In genomic region chr19:46979103-46979769, GRCh38 we compare ENCODE assay signal across 2 cellular contexts.
TF ChIP-seq lines count a peak whose summit lies in the region.

No MANE protein-coding gene starts in this region.

TF ChIP-seq in HEK293, 187 proteins besides CTCF, POLR2A, EP300 and RAD21 (continued from another document):
- TF ChIP-seq ZNF701 (tag by site-specific recombination; IDR thresholded peaks at IDR 0.05) (no peak), ZNF600 (tag by site-specific recombination; IDR thresholded peaks at IDR 0.05) (0 out of 2 replicates have a peak, but pooled peaks have one; percentile 37), ZNF18 (tag by site-specific recombination; IDR thresholded peaks at IDR 0.05) (0 out of 2 replicates have a peak, but pooled peaks have one; percentile 15), ZNF692 (tag by site-specific recombination; IDR thresholded peaks at IDR 0.05) (no peak), ZNF777 (tag by site-specific recombination; IDR thresholded peaks at IDR 0.05; ENCODE audit: borderline replicate concordance) (no peak), ZBTB6 (tag by site-specific recombination; IDR thresholded peaks at IDR 0.05) (peak; percentile 40; the same call in 1 of the 2 replicates), ZNF280D (tag by site-specific recombination; IDR thresholded peaks at IDR 0.05) (no peak), GFI1B (tag by site-specific recombination; IDR thresholded peaks at IDR 0.05) (no peak), WT1 (tag by site-specific recombination; IDR thresholded peaks at IDR 0.05) (no peak), PRDM10 (tag by site-specific recombination; IDR thresholded peaks at IDR 0.05) (no peak), ZNF830 (tag by site-specific recombination; IDR thresholded peaks at IDR 0.05; ENCODE audit: low read depth) (no peak), ZNF155 (tag by site-specific recombination; IDR thresholded peaks at IDR 0.05) (no peak), ZNF423 (tag by site-specific recombination; IDR thresholded peaks at IDR 0.05) (no peak), KLF1 (tag by site-specific recombination; IDR thresholded peaks at IDR 0.05) (no peak), HOXC10 (CRISPR knock-in tag; IDR thresholded peaks at IDR 0.05) (no peak), ZNF416 (tag by site-specific recombination; IDR thresholded peaks at IDR 0.05) (no peak)

TF ChIP-seq in K562, 482 proteins besides CTCF, POLR2A, EP300 and RAD21 (continued from another document):
- TF ChIP-seq CTCFL (IDR thresholded peaks at IDR 0.05; ENCODE audit: borderline replicate concordance, insufficient read depth, low read depth, low read length, poor library complexity, severe bottlenecking): peak; percentile 51
- no peak for TF ChIP-seq FOXK1 (CRISPR knock-in tag; IDR thresholded peaks at IDR 0.05; ENCODE audit: borderline replicate concordance)
TF ChIP-seq in K562: peak in this region for 1.
